8 cellular contexts compared by ENCODE assay signal in genomic region chr5:169350759-169351240, GRCh38. TPM values are rescaled to one million over a fixed set of nuclear protein-coding genes. Genes with fewer than 3 reads are reported as not detected.
DNase-seq lines count a peak whose midpoint lies in the region; ATAC-seq, FAIRE-seq and TF ChIP-seq lines count a peak whose summit lies in the region.
"Had no signal": no experiment of that assay in that cellular context is flagged by ENCODE, and none has a peak within 500 bp of the region (broad histone marks: within the 10 kb centered on the region; RNA-seq: fewer than 3 reads in every experiment).

No MANE protein-coding gene starts in this region.

- H3K36me3 ChIP-seq in SJSA1 (no peaks in the 10 kb centered on the region), upper lobe of left lung (no peaks in the 10 kb centered on the region), prostate gland (no peaks in the 10 kb centered on the region)

- H3K4me3 ChIP-seq in SJSA1 (no peak overlapping the region), upper lobe of left lung (no peak overlapping the region), prostate gland (no peak overlapping the region)

- TF ChIP-seq CTCF in upper lobe of left lung (IDR thresholded peaks at IDR 0.05) (no peak), prostate gland (IDR thresholded peaks at IDR 0.05) (no peak)

- H3K4me1 ChIP-seq in SJSA1 (replicated peaks) (peaks cover 48% of the 10 kb centered on the region), upper lobe of left lung (no peaks in the 10 kb centered on the region), prostate gland (replicated peaks) (no peaks in the 10 kb centered on the region)

- peak; percentile 54 to 79 for ATAC-seq in upper lobe of left lung (ENCODE audit: low FRiP score in 2 of 2)

- intact Hi-C loops in prostate gland (cut with DNase I): no loop called here

- DNase-seq in GOT3 (lab: John Stamatoyannopoulos, UW): peak; percentile 74
- peak; percentile 99 to 100 for DNase-seq in SJSA1 (ENCODE audit: low read depth in 1 of 2, low spot score in 2 of 2)
- DNase-seq in glomerular visceral epithelial cell (ENCODE audit: extremely low spot score): peak; percentile 98
- DNase-seq in upper lobe of left lung: no peak
- no peak for DNase-seq in HuH-7 (ENCODE audit: low spot score)
- DNase-seq in frontal cortex (ENCODE audit: low spot score in 2 of 2): no peak
- no peak for DNase-seq in prostate gland (ENCODE audit: low spot score)

- no peaks in the 10 kb centered on the region for H3K27me3 ChIP-seq in SJSA1 (replicated peaks)
- H3K27me3 ChIP-seq in upper lobe of left lung: no peaks in the 10 kb centered on the region
- no peaks in the 10 kb centered on the region for H3K27me3 ChIP-seq in prostate gland (replicated peaks; ENCODE audit: insufficient read depth)

- TF ChIP-seq POLR2A in upper lobe of left lung (IDR thresholded peaks at IDR 0.05) (no peak), prostate gland (IDR thresholded peaks at IDR 0.05) (no peak)

- TF ChIP-seq EP300 in upper lobe of left lung (IDR thresholded peaks at IDR 0.05): no peak

- no peak for FAIRE-seq in frontal cortex (lab: Jason Lieb, UNC)

- 41 to 57% methylated on average over 5 to 7 of the region's 7 CpGs for WGBS in upper lobe of left lung, 2 donors
- 27% methylated on average over 7 of the region's 7 CpGs for WGBS in prostate gland

- H3K27ac ChIP-seq in SJSA1: peak overlapping the region; percentile 94
- no peak overlapping the region for H3K27ac ChIP-seq in upper lobe of left lung
- H3K27ac ChIP-seq in prostate gland: no peak overlapping the region
- H3K27ac ChIP-seq: KMS-11 had no signal

- H3K9me3 ChIP-seq in SJSA1 (replicated peaks): no peaks in the 10 kb centered on the region
- no peaks in the 10 kb centered on the region for H3K9me3 ChIP-seq in upper lobe of left lung
- no peaks in the 10 kb centered on the region for H3K9me3 ChIP-seq in prostate gland

RNA-seq across cellular contexts. Expression of gene SLIT3, which starts 49.9 kb away (rescaled TPM):
- total RNA-seq in SJSA1 (2014; rRNA removed; shearing (Covaris generic)): 12.9 and 19.0 TPM in 2 replicates
- total RNA-seq in upper lobe of left lung: 10 to 100 TPM; 10.8 to 57.3 (median 32.2) TPM
- total RNA-seq in frontal cortex: 2.0 TPM
- total RNA-seq in prostate gland: 1 to 10 TPM; 8.3 TPM

Comparison
In these comparisons a context has a peak if more than half of its experiments do, and no peak if none do; other contexts are left out.
1. DNase-seq: peak in GOT3 (single experiment), SJSA1 (2 of 2) and glomerular visceral epithelial cell (single experiment); none in upper lobe of left lung (0 of 2), HuH-7 (single experiment), frontal cortex (0 of 2) and prostate gland (single experiment).